9 cellular contexts compared by ENCODE assay signal in the genomic region with DNA sequence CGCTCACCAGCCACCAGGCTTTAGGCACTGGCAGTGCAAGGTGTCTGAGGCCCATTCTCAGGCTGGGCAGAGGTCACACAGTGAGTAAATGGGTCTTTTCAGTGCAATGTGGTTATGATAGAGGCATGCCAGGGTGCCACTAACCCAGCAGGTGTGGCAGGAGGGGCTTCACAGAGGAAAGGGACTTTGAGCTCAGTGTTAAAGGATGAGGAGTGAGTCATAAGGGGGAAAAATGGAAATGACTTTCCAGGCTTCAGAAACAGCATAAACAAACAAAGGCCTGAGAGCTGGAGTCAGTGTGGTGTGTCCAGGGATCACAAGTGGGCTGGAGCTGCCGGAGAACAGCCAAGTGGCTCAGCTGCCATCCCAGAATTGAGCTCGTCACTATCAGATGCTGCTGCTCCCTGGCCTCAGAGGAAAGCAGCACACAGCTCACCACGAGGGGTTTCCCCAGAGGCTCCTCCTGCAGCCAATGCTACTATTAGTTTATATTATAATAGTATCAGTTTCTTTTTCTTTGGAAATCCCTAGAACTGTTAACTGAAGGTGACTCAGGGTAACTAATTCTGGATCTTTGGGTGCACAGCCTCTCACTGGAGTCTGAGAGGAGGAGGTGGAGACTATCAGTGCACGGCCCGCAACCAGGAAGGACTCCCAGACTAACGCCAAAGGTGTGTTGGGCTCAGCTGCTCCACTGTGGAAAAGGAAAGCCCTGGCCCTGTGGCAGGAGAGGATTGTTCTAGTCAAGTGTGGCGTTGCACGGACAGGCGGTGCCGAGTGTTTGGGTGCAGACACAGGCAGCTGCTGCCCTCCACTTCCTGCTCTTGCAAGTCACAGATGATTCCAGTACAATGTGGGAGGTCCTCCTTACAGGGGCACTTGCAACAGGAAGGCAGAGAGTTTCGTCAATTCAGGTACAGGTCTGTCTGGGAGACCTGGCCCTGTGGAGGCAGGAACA. TPM values are rescaled to one million over a fixed set of nuclear protein-coding genes. Genes with fewer than 3 reads are reported as not detected.
A peak's percentile ranks its signal among the peaks of the same experiment; 100 is the strongest.
DNase-seq lines count a peak whose midpoint lies in the region; ATAC-seq and TF ChIP-seq lines count a peak whose summit lies in the region.
"Had no signal": no experiment of that assay in that cellular context is flagged by ENCODE, and none has a peak within 500 bp of the region (broad histone marks: within the 10 kb centered on the region; RNA-seq: fewer than 3 reads in every experiment).

No MANE protein-coding gene starts in this region.

- H3K18ac ChIP-seq in neuronal stem cell (ENCODE audit: low read length), result peak overlapping the region; percentile 42

- H4K91ac ChIP-seq in neuronal stem cell (ENCODE audit: low read depth, low read length, poor library complexity), result no peak overlapping the region

- H3K4me3 ChIP-seq in esophagus muscularis mucosa (no peak overlapping the region), neuronal stem cell (ENCODE audit: low read length in 2 of 2) (peak overlapping the region in 1 of 2 donors; percentile 45)

- no peak for TF ChIP-seq EP300 in esophagus muscularis mucosa (IDR thresholded peaks at IDR 0.05)

- no peak overlapping the region for H2BK12ac ChIP-seq in neuronal stem cell (ENCODE audit: low read length)

- no peak overlapping the region for H2BK15ac ChIP-seq in neuronal stem cell (ENCODE audit: low read length)

- peak overlapping the region; percentile 43 for H3K4ac ChIP-seq in neuronal stem cell (ENCODE audit: low read length)

- peaks cover 25 to 27% (median 26%) of the 10 kb centered on the region in 4 donors for H3K4me1 ChIP-seq in esophagus muscularis mucosa
- peaks cover 5 to 7% of the 10 kb centered on the region in 2 donors for H3K4me1 ChIP-seq in neuronal stem cell (ENCODE audit: control insufficient read depth in 2 of 2, insufficient read depth in 1 of 2, low read depth in 1 of 2, low read length in 2 of 2)

- peak overlapping the region; percentile 38 for H3K23ac ChIP-seq in neuronal stem cell (ENCODE audit: low read depth, low read length, poor library complexity)

- H2BK120ac ChIP-seq in neuronal stem cell (ENCODE audit: low read depth, low read length), result no peak overlapping the region

- H3K36me3 ChIP-seq in esophagus muscularis mucosa, result peaks cover 3 to 60% (median 19%) of the 10 kb centered on the region in 4 donors
- H3K36me3 ChIP-seq in neuronal stem cell (replicated peaks in 1 of 2; ENCODE audit: control insufficient read depth in 2 of 2, insufficient read depth in 2 of 2, low read length in 2 of 2), result peaks cover 7 to 40% of the 10 kb centered on the region in 2 donors

- H4K8ac ChIP-seq in neuronal stem cell (ENCODE audit: low read depth, low read length), result no peak overlapping the region

- no peak for TF ChIP-seq POLR2A in esophagus muscularis mucosa (IDR thresholded peaks at IDR 0.05; ENCODE audit: low read depth)

- no peak overlapping the region for H2BK5ac ChIP-seq in neuronal stem cell (ENCODE audit: low read length)

- no peak overlapping the region for H3K9ac ChIP-seq in neuronal stem cell (ENCODE audit: low read depth, low read length, poor library complexity)

- WGBS in esophagus muscularis mucosa, result 52% methylated on average over 11 of the region's 12 CpGs
- WGBS in neuronal stem cell (ENCODE audit: extremely low coverage in 2 of 2, insufficient read length in 2 of 2, insufficient replicate concordance in 1 of 2), 2 donors, result no CpG with 5 or more reads among the region's 12 CpGs

- H2AK5ac ChIP-seq in neuronal stem cell (ENCODE audit: low read depth, low read length), result no peak overlapping the region

- DNase-seq in DMS53 treated with DMSO at 0.1 percent for 48 hours (lab: John Stamatoyannopoulos, UW; ENCODE audit: unreplicated experiment) (peak; percentile 97), LHCN-M2 (ENCODE audit: low read depth) (peak; percentile 93), esophagus muscularis mucosa (ENCODE audit: extremely low spot score) (peak; percentile 91), neuronal stem cell (ENCODE audit: low spot score) (no peak), substantia nigra (lab: John Stamatoyannopoulos, UW) (peak in 45 of 49 donors; percentile 20 to 85 (median 65)), SIG-M5 treated with dmso at 0.1 percent for 504 hours (lab: John Stamatoyannopoulos, UW; ENCODE audit: unreplicated experiment) (no peak)
- DNase-seq in activated CD8-positive, alpha-beta memory T cell treated with anti-CD3 and anti-CD28 coated beads for 24 hours, result peak; percentile 87

- H3K27me3 ChIP-seq in esophagus muscularis mucosa (no peaks in the 10 kb centered on the region), neuronal stem cell (ENCODE audit: control insufficient read depth in 3 of 3, insufficient read depth in 3 of 3, low read depth in 1 of 3, low read length in 3 of 3) (no peaks in the 10 kb centered on the region)

- TF ChIP-seq CTCF in esophagus muscularis mucosa (IDR thresholded peaks at IDR 0.05), result no peak

- intact Hi-C loops in esophagus muscularis mucosa (cut with DNase I), result no loop called here

- peak; percentile 76 for ATAC-seq in GM21526 (IDR thresholded peaks at IDR 0.05; ENCODE audit: low FRiP score, unreplicated experiment)
- ATAC-seq: Panc1 had no signal

- H3K79me1 ChIP-seq in neuronal stem cell (ENCODE audit: low read depth, low read length), result no peaks in the 10 kb centered on the region

- no peak overlapping the region for H3K4me2 ChIP-seq in neuronal stem cell (ENCODE audit: insufficient read depth, low read length, poor library complexity, severe bottlenecking)

- H3K9me3 ChIP-seq in esophagus muscularis mucosa (no peaks in the 10 kb centered on the region), neuronal stem cell (replicated peaks in 1 of 2; ENCODE audit: control insufficient read depth in 2 of 2, insufficient read depth in 1 of 2, low read depth in 1 of 2, low read length in 2 of 2) (no peaks in the 10 kb centered on the region)

- H2AFZ ChIP-seq in neuronal stem cell (ENCODE audit: low read length), result no peak overlapping the region

- no peak overlapping the region for H3K14ac ChIP-seq in neuronal stem cell (ENCODE audit: low read length)

- H3K27ac ChIP-seq in esophagus muscularis mucosa (replicated peaks in 1 of 4), result peak overlapping the region; percentile 53 to 73 (median 63)
- no peak overlapping the region for H3K27ac ChIP-seq in neuronal stem cell (replicated peaks; ENCODE audit: low read length)
- H3K27ac ChIP-seq in substantia nigra (ENCODE audit: low read depth, low read length, poor library complexity, severe bottlenecking), result peak overlapping the region; percentile 76

RNA-seq across cellular contexts. Expression of gene DHRS12, which starts 39.5 kb away (rescaled TPM):
- total RNA-seq in LHCN-M2 (2014; rRNA removed) (3.2 and 3.6 TPM in 2 replicates), esophagus muscularis mucosa (10 to 100 TPM; 10.3 to 18.6 (median 14.9) TPM)
- polyA plus RNA-seq in LHCN-M2 (2012), result 8.4 TPM
- 18.5 TPM for polyA plus RNA-seq in neuronal stem cell (2013, experiment 1 of 2)
- polyA plus RNA-seq in neuronal stem cell (2013, experiment 2 of 2), result 20.4 TPM

Comparison
In these comparisons a context has a peak if more than half of its experiments do, and no peak if none do; other contexts are left out.
1. DNase-seq: peak in DMS53 treated with DMSO at 0.1 percent for 48 hours (single experiment), LHCN-M2 (single experiment), activated CD8-positive, alpha-beta memory T cell treated with anti-CD3 and anti-CD28 coated beads for 24 hours (single experiment), esophagus muscularis mucosa (single experiment) and substantia nigra (45 of 49); none in neuronal stem cell (single experiment) and SIG-M5 treated with dmso at 0.1 percent for 504 hours (single experiment).